ENCODE assay signal across 1 cellular context in genomic region chr7:111074772-111075152, GRCh38.
TF ChIP-seq lines count a peak whose summit lies in the region.

No MANE protein-coding gene starts in this region.

TF ChIP-seq in WTC11, 78 proteins besides CTCF, POLR2A, EP300 and RAD21 (continued from another document):
- TF ChIP-seq, protein P1, sequence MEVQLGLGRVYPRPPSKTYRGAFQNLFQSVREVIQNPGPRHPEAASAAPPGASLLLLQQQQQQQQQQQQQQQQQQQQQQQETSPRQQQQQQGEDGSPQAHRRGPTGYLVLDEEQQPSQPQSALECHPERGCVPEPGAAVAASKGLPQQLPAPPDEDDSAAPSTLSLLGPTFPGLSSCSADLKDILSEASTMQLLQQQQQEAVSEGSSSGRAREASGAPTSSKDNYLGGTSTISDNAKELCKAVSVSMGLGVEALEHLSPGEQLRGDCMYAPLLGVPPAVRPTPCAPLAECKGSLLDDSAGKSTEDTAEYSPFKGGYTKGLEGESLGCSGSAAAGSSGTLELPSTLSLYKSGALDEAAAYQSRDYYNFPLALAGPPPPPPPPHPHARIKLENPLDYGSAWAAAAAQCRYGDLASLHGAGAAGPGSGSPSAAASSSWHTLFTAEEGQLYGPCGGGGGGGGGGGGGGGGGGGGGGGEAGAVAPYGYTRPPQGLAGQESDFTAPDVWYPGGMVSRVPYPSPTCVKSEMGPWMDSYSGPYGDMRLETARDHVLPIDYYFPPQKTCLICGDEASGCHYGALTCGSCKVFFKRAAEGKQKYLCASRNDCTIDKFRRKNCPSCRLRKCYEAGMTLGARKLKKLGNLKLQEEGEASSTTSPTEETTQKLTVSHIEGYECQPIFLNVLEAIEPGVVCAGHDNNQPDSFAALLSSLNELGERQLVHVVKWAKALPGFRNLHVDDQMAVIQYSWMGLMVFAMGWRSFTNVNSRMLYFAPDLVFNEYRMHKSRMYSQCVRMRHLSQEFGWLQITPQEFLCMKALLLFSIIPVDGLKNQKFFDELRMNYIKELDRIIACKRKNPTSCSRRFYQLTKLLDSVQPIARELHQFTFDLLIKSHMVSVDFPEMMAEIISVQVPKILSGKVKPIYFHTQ (CRISPR knock-in tag; IDR thresholded peaks at IDR 0.05): no peak
- TF ChIP-seq, protein P2, sequence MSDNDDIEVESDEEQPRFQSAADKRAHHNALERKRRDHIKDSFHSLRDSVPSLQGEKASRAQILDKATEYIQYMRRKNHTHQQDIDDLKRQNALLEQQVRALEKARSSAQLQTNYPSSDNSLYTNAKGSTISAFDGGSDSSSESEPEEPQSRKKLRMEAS (CRISPR knock-in tag; IDR thresholded peaks at IDR 0.05): no peak
- TF ChIP-seq RELA (CRISPR knock-in tag; IDR thresholded peaks at IDR 0.05; ENCODE audit: borderline replicate concordance) (no peak), ESRRA (CRISPR knock-in tag; IDR thresholded peaks at IDR 0.05; ENCODE audit: borderline replicate concordance) (no peak), IRF1 (CRISPR knock-in tag; IDR thresholded peaks at IDR 0.05) (no peak), FOXP4 (CRISPR knock-in tag; IDR thresholded peaks at IDR 0.05) (no peak), MYBL2 (CRISPR knock-in tag; IDR thresholded peaks at IDR 0.05) (no peak), KAT7 (CRISPR knock-in tag; IDR thresholded peaks at IDR 0.05; ENCODE audit: borderline replicate concordance) (no peak), NR3C1 (CRISPR knock-in tag; conservative IDR thresholded peaks at IDR 0.05; ENCODE audit: low read depth) (no peak)
